In the genomic region with DNA sequence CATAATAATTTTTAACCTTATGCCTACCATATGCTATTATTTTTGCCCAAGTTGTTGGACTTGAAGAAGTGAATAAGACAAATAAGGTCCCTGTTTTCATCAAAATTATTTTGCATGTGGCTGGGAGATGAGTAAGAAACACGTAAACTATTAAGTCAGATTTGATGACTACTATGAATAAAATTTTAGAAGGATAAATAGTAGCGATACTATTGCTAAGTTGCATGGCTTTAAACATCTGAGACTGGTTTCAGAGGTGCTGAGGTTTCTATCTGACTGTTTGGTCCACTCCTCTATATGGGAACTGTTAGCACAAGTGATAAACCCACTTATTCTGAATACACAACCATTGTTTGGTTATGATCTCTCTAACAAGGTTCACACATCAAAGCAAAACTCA, we compare ENCODE assay signal across 21 cellular contexts.
DNase-seq lines count a peak whose midpoint lies in the region; ATAC-seq, FAIRE-seq and TF ChIP-seq lines count a peak whose summit lies in the region.
"Had no signal": no experiment of that assay in that cellular context is flagged by ENCODE, and none has a peak within 500 bp of the region (broad histone marks: within the 10 kb centered on the region; RNA-seq: fewer than 3 reads in every experiment).

No MANE protein-coding gene starts in this region.

- no peak overlapping the region for H3K27ac Mint-ChIP-seq in astrocyte (ENCODE audit: unreplicated experiment)
- H3K27ac Mint-ChIP-seq in activated T-cell treated with anti-CD3 and anti-CD28 coated beads, Interleukin-2, amount 50 U/mL, for 24 hours, result no peak overlapping the region
- H3K27ac Mint-ChIP-seq in naive thymus-derived CD8-positive, alpha-beta T cell, result no peak overlapping the region
- H3K27ac Mint-ChIP-seq: CD4-positive, alpha-beta T cell; GM23338 had no signal

- FAIRE-seq in astrocyte (lab: Jason Lieb, UNC), result no peak
- FAIRE-seq: A549, D721Med, G401.6, GM12891, GM18507, H54, HepG2 had no signal

- no peaks in the 10 kb centered on the region for H3K9me3 Mint-ChIP-seq in astrocyte (ENCODE audit: unreplicated experiment)
- H3K9me3 Mint-ChIP-seq in activated T-cell treated with anti-CD3 and anti-CD28 coated beads, Interleukin-2, amount 50 U/mL, for 24 hours, result peaks cover 2% of the 10 kb centered on the region
- H3K9me3 Mint-ChIP-seq in naive thymus-derived CD8-positive, alpha-beta T cell, result peaks cover 0 to 9% (median 0%) of the 10 kb centered on the region in 9 donors
- H3K9me3 Mint-ChIP-seq: GM23338 had no signal

- DNase-seq in HS-5 (ENCODE audit: low read depth), result peak; percentile 35
- DNase-seq in RWPE2 (ENCODE audit: low spot score), result no peak
- peak; percentile 4 for DNase-seq in astrocyte (ENCODE audit: low read depth)
- peak in 1 of 2 donors; percentile 77 for DNase-seq in foreskin keratinocyte
- no peak for DNase-seq in activated T-cell treated with anti-CD3 and anti-CD28 coated beads, Interleukin-2, amount 50 U/mL, for 24 hours
- no peak for DNase-seq in naive thymus-derived CD8-positive, alpha-beta T cell
- DNase-seq: AML-193; Caco-2; CD4-positive, alpha-beta T cell; HCEC 1CT had no signal

- H3K4me3 ChIP-seq in RWPE2 (ENCODE audit: severe bottlenecking) (no peak overlapping the region), astrocyte (ENCODE audit: insufficient read depth, low read depth, low read length) (no peak overlapping the region)
- H3K4me3 ChIP-seq: A549, GM23338 had no signal

- ATAC-seq in RWPE2 (ENCODE audit: low read depth) (peak; percentile 56), foreskin keratinocyte (peak; percentile 64), GM18909 (IDR thresholded peaks at IDR 0.05; ENCODE audit: poor library complexity, unreplicated experiment) (no peak)
- ATAC-seq in naive thymus-derived CD8-positive, alpha-beta T cell, result no peak
- ATAC-seq: A549, GM23338, HepG2 had no signal

- no peak overlapping the region for H3K9ac ChIP-seq in astrocyte (ENCODE audit: low read length)

- no peak overlapping the region for H3K4me3 Mint-ChIP-seq in astrocyte (ENCODE audit: unreplicated experiment)
- H3K4me3 Mint-ChIP-seq in activated T-cell treated with anti-CD3 and anti-CD28 coated beads, Interleukin-2, amount 50 U/mL, for 24 hours, result no peak overlapping the region
- no peak overlapping the region for H3K4me3 Mint-ChIP-seq in naive thymus-derived CD8-positive, alpha-beta T cell
- H3K4me3 Mint-ChIP-seq: CD4-positive, alpha-beta T cell; GM23338 had no signal

- no peaks in the 10 kb centered on the region for H3K36me3 ChIP-seq in RWPE2 (ENCODE audit: low read depth)
- no peaks in the 10 kb centered on the region for H3K36me3 ChIP-seq in astrocyte (ENCODE audit: insufficient read depth, low read length)

- H3K4me1 ChIP-seq in RWPE2 (ENCODE audit: insufficient read depth, poor library complexity, severe bottlenecking), result peaks cover 23% of the 10 kb centered on the region
- H3K4me1 ChIP-seq in astrocyte (ENCODE audit: insufficient read depth, low read length), result no peaks in the 10 kb centered on the region
- H3K4me1 ChIP-seq in foreskin keratinocyte, result peaks cover 30% of the 10 kb centered on the region
- H3K4me1 ChIP-seq: A549, Caco-2 had no signal

- H3K9me3 ChIP-seq in RWPE2 (ENCODE audit: severe bottlenecking) (no peaks in the 10 kb centered on the region), astrocyte (ENCODE audit: insufficient read depth, low read depth, low read length) (no peaks in the 10 kb centered on the region)
- H3K9me3 ChIP-seq: A549, Caco-2 had no signal

- no peaks in the 10 kb centered on the region for H3K79me2 ChIP-seq in astrocyte (ENCODE audit: insufficient read depth, low read length)

- H3K27me3 Mint-ChIP-seq in astrocyte (ENCODE audit: low read depth, unreplicated experiment), result no peaks in the 10 kb centered on the region
- H3K27me3 Mint-ChIP-seq in activated T-cell treated with anti-CD3 and anti-CD28 coated beads, Interleukin-2, amount 50 U/mL, for 24 hours, result no peaks in the 10 kb centered on the region
- no peaks in the 10 kb centered on the region for H3K27me3 Mint-ChIP-seq in naive thymus-derived CD8-positive, alpha-beta T cell
- H3K27me3 Mint-ChIP-seq: CD4-positive, alpha-beta T cell had no signal

- H3K4me2 ChIP-seq in astrocyte (ENCODE audit: low read length), result no peak overlapping the region
- H3K4me2 ChIP-seq: A549, GM23338 had no signal

- peak overlapping the region; percentile 61 for H3K27ac ChIP-seq in RWPE2 (ENCODE audit: poor library complexity, severe bottlenecking)
- H3K27ac ChIP-seq in astrocyte (ENCODE audit: low read depth, low read length), result no peak overlapping the region
- peak overlapping the region; percentile 78 for H3K27ac ChIP-seq in foreskin keratinocyte
- H3K27ac ChIP-seq: 22Rv1, A549, C4-2B had no signal

- TF ChIP-seq CTCF in RWPE2 (IDR thresholded peaks at IDR 0.05; ENCODE audit: poor library complexity, severe bottlenecking) (no peak), astrocyte (IDR thresholded peaks at IDR 0.05; ENCODE audit: insufficient read depth, low read depth, low read length) (no peak), foreskin keratinocyte (conservative IDR thresholded peaks at IDR 0.05) (no peak)

- peaks cover 23% of the 10 kb centered on the region for H3K4me1 Mint-ChIP-seq in astrocyte (ENCODE audit: low read depth, unreplicated experiment)
- H3K4me1 Mint-ChIP-seq in activated T-cell treated with anti-CD3 and anti-CD28 coated beads, Interleukin-2, amount 50 U/mL, for 24 hours (ENCODE audit: low read depth), result no peaks in the 10 kb centered on the region
- no peaks in the 10 kb centered on the region for H3K4me1 Mint-ChIP-seq in naive thymus-derived CD8-positive, alpha-beta T cell
- H3K4me1 Mint-ChIP-seq: GM23338 had no signal

- H2AFZ ChIP-seq in astrocyte (ENCODE audit: low read depth, low read length), result no peak overlapping the region
- H2AFZ ChIP-seq: GM23338 had no signal

- POLR2A ChIA-PET in naive thymus-derived CD8-positive, alpha-beta T cell (lab: Charles Lee), result no interaction called here

- H3K36me3 Mint-ChIP-seq in astrocyte (ENCODE audit: low read depth, unreplicated experiment), result no peaks in the 10 kb centered on the region
- H3K36me3 Mint-ChIP-seq in activated T-cell treated with anti-CD3 and anti-CD28 coated beads, Interleukin-2, amount 50 U/mL, for 24 hours (ENCODE audit: low read depth), result no peaks in the 10 kb centered on the region
- H3K36me3 Mint-ChIP-seq in naive thymus-derived CD8-positive, alpha-beta T cell, result no peaks in the 10 kb centered on the region

- no peaks in the 10 kb centered on the region for H4K20me1 ChIP-seq in astrocyte (ENCODE audit: insufficient read depth, low read length)

- H3K27me3 ChIP-seq in RWPE2 (ENCODE audit: insufficient read depth, poor library complexity, severe bottlenecking) (no peaks in the 10 kb centered on the region), astrocyte (ENCODE audit: insufficient read depth, low read length) (no peaks in the 10 kb centered on the region), foreskin keratinocyte (no peaks in the 10 kb centered on the region)

Comparison
In these comparisons a context has a peak if more than half of its experiments do, and no peak if none do; other contexts are left out.
1. DNase-seq: peak in HS-5 (single experiment) and astrocyte (single experiment); none in RWPE2 (single experiment), activated T-cell treated with anti-CD3 and anti-CD28 coated beads, Interleukin-2, amount 50 U/mL, for 24 hours (single experiment) and naive thymus-derived CD8-positive, alpha-beta T cell (0 of 10).
2. ATAC-seq: peak in RWPE2 (single experiment) and foreskin keratinocyte (single experiment); none in GM18909 (single experiment) and naive thymus-derived CD8-positive, alpha-beta T cell (0 of 2).